8 cellular contexts compared by ENCODE assay signal in genomic region chr1:160428655-160429054, GRCh38. TPM values are rescaled to one million over a fixed set of nuclear protein-coding genes. Genes with fewer than 3 reads are reported as not detected.
DNase-seq lines count a peak whose midpoint lies in the region; ATAC-seq and TF ChIP-seq lines count a peak whose summit lies in the region.

No MANE protein-coding gene starts in this region.

- peaks cover 46% of the 10 kb centered on the region for H3K4me1 Mint-ChIP-seq in T-helper 2 cell treated with Interferon-gamma antibody and Interleukin-4, amounts not matched to agents 5 μg/mL and 100 μg/mL, for 36 hours (ENCODE audit: low read depth)
- peaks cover 37% of the 10 kb centered on the region for H3K4me1 Mint-ChIP-seq in dendritic cell treated with granulocyte-macrophage colony-stimulating factor and Interleukin-4, amounts not matched to agents 40 ng/mL and 50 ng/mL, for 4 days (ENCODE audit: low read depth)

- H4K5ac ChIP-seq in IMR-90 (ENCODE audit: low read depth, low read length), result no peak overlapping the region

- no peak overlapping the region for H3K18ac ChIP-seq in IMR-90 (ENCODE audit: low read depth, low read length)

- no peak for TF ChIP-seq EP300 in upper lobe of left lung (IDR thresholded peaks at IDR 0.05)

- H4K8ac ChIP-seq in IMR-90 (ENCODE audit: low read depth in 2 of 2, low read length in 2 of 2), result no peak overlapping the region

- H3K9me3 Mint-ChIP-seq in T-helper 2 cell treated with Interferon-gamma antibody and Interleukin-4, amounts not matched to agents 5 μg/mL and 100 μg/mL, for 36 hours, result peaks cover 2% of the 10 kb centered on the region
- no peaks in the 10 kb centered on the region for H3K9me3 Mint-ChIP-seq in dendritic cell treated with granulocyte-macrophage colony-stimulating factor and Interleukin-4, amounts not matched to agents 40 ng/mL and 50 ng/mL, for 4 days

- H3K9me3 ChIP-seq in IMR-90 (ENCODE audit: control insufficient read depth, insufficient read depth, low read length) (no peaks in the 10 kb centered on the region), lung (ENCODE audit: control insufficient read depth in 2 of 2, insufficient read depth in 1 of 2, low read length in 1 of 2) (no peaks in the 10 kb centered on the region), upper lobe of left lung (no peaks in the 10 kb centered on the region)

- H3K27me3 ChIP-seq in IMR-90 (ENCODE audit: control insufficient read depth, insufficient read depth, low read length) (no peaks in the 10 kb centered on the region), lung (ENCODE audit: control insufficient read depth, insufficient read depth) (no peaks in the 10 kb centered on the region), upper lobe of left lung (no peaks in the 10 kb centered on the region)

- ATAC-seq in Right ventricle myocardium inferior (peak; percentile 68), IMR-90 (ENCODE audit: low read depth) (peak; percentile 88), lung (ENCODE audit: insufficient read depth, low FRiP score) (peak; percentile 45), upper lobe of left lung (ENCODE audit: low FRiP score in 2 of 2) (peak; percentile 61 to 77)

- no peak overlapping the region for H4K91ac ChIP-seq in IMR-90 (ENCODE audit: insufficient read depth, low read depth, low read length)

- H2AK9ac ChIP-seq in IMR-90 (replicated peaks; ENCODE audit: low read depth, low read length, poor library complexity), result no peak overlapping the region

- no peak overlapping the region for H3K14ac ChIP-seq in IMR-90 (replicated peaks; ENCODE audit: low read depth, low read length)

- H2BK5ac ChIP-seq in IMR-90 (ENCODE audit: low read depth, low read length, poor library complexity, severe bottlenecking), result no peak overlapping the region

- H3K4me1 ChIP-seq in IMR-90 (ENCODE audit: control insufficient read depth, insufficient read depth, low read length) (no peaks in the 10 kb centered on the region), lung (ENCODE audit: control insufficient read depth in 2 of 2, insufficient read depth in 2 of 2, low read length in 2 of 2) (no peaks in the 10 kb centered on the region), upper lobe of left lung (peaks cover 11 to 25% (median 17%) of the 10 kb centered on the region in 4 donors)

- CTCF ChIA-PET in IMR-90 (lab: Yijun Ruan, JAX), result interaction anchor here (0.9 to 1.4 kb wide), 2 partner anchors 13 to 30 kb away, joined by 3 to 4 read pairs; no protein-coding TSS in a partner anchor

- H2BK120ac ChIP-seq in IMR-90 (ENCODE audit: low read depth, low read length), result no peak overlapping the region

- H3K4me3 ChIP-seq in IMR-90 (ENCODE audit: insufficient read depth, low read depth, low read length) (no peak overlapping the region), lung (no peak overlapping the region), upper lobe of left lung (no peak overlapping the region)

- H3K36me3 ChIP-seq in IMR-90 (ENCODE audit: control insufficient read depth, insufficient read depth, low read length) (peaks cover 4% of the 10 kb centered on the region; the same call in 1 of the 2 replicates), lung (ENCODE audit: control insufficient read depth in 2 of 2, insufficient read depth in 2 of 2, low read length in 2 of 2) (peaks cover 3 to 10% of the 10 kb centered on the region in 2 donors), upper lobe of left lung (peaks cover 0 to 25% (median 3%) of the 10 kb centered on the region in 4 donors)

- peak overlapping the region; percentile 88 for H3K27ac Mint-ChIP-seq in T-helper 2 cell treated with Interferon-gamma antibody and Interleukin-4, amounts not matched to agents 5 μg/mL and 100 μg/mL, for 36 hours
- H3K27ac Mint-ChIP-seq in dendritic cell treated with granulocyte-macrophage colony-stimulating factor and Interleukin-4, amounts not matched to agents 40 ng/mL and 50 ng/mL, for 4 days, result peak overlapping the region; percentile 63

- peak; percentile 64 for TF ChIP-seq CTCF in IMR-90 (conservative IDR thresholded peaks at IDR 0.05; ENCODE audit: low read depth, low read length)
- TF ChIP-seq CTCF in lung (IDR thresholded peaks at IDR 0.05; ENCODE audit: control extremely low read depth, extremely low read depth), result peak; percentile 73
- peak; percentile 23 to 61 (median 48) for TF ChIP-seq CTCF in upper lobe of left lung (IDR thresholded peaks at IDR 0.05)

- no peak overlapping the region for H2BK15ac ChIP-seq in IMR-90 (ENCODE audit: low read depth, low read length)

- H3K36me3 Mint-ChIP-seq in T-helper 2 cell treated with Interferon-gamma antibody and Interleukin-4, amounts not matched to agents 5 μg/mL and 100 μg/mL, for 36 hours (ENCODE audit: low read depth), result peaks cover 2% of the 10 kb centered on the region
- H3K36me3 Mint-ChIP-seq in dendritic cell treated with granulocyte-macrophage colony-stimulating factor and Interleukin-4, amounts not matched to agents 40 ng/mL and 50 ng/mL, for 4 days (ENCODE audit: low read depth), result no peaks in the 10 kb centered on the region

- no peak overlapping the region for H2AK5ac ChIP-seq in IMR-90 (ENCODE audit: low read depth, low read length)

- in situ Hi-C loops in IMR-90 (cut with MboI; ENCODE audit: low sequenced_read_pairs), result loop anchor here (5.0 kb wide), 1 partner anchor 179 kb away; no protein-coding TSS in a partner anchor

- dilution Hi-C loops in IMR-90 (cut with HindIII; ENCODE audit: low sequenced_read_pairs, unreplicated experiment), result no loop called here

- no peak overlapping the region for H3K4ac ChIP-seq in IMR-90 (ENCODE audit: low read depth, low read length)

- H4K20me1 ChIP-seq in IMR-90 (ENCODE audit: insufficient read depth, low read length), result no peaks in the 10 kb centered on the region

- H3K23ac ChIP-seq in IMR-90 (ENCODE audit: low read depth, low read length), result no peak overlapping the region

- peak; percentile 67 for TF ChIP-seq RAD21 in IMR-90 (IDR thresholded peaks at IDR 0.05; ENCODE audit: low read length)

- H3K4me3 Mint-ChIP-seq in T-helper 2 cell treated with Interferon-gamma antibody and Interleukin-4, amounts not matched to agents 5 μg/mL and 100 μg/mL, for 36 hours, result peak overlapping the region; percentile 62
- H3K4me3 Mint-ChIP-seq in dendritic cell treated with granulocyte-macrophage colony-stimulating factor and Interleukin-4, amounts not matched to agents 40 ng/mL and 50 ng/mL, for 4 days, result no peak overlapping the region

- WGBS in IMR-90 (ENCODE audit: extremely low coverage in 2 of 2, insufficient read length in 1 of 2), 2 experiments, result no CpG with 5 or more reads among the region's 1 CpG
- WGBS in lung, 2 donors, result 36 to 53% methylated on average over 1 of the region's 1 CpG
- WGBS in upper lobe of left lung, 2 donors, result 43 to 59% methylated on average over 1 of the region's 1 CpG

- BruUV-seq in IMR-90 (replicated peaks; lab: Mats Ljungman, UMichigan), result no TSS peak

- H3K9ac ChIP-seq in IMR-90 (ENCODE audit: low read depth, low read length), result no peak overlapping the region

- no peak overlapping the region for H3K56ac ChIP-seq in IMR-90 (ENCODE audit: extremely low read depth, insufficient read depth, low read length)

- H3K9me1 ChIP-seq in IMR-90 (ENCODE audit: insufficient read depth, low read length), result no peaks in the 10 kb centered on the region

- H2AFZ ChIP-seq in IMR-90 (replicated peaks; ENCODE audit: low read length, poor library complexity), result peak overlapping the region; percentile 33

- H3K27ac ChIP-seq in IMR-90 (ENCODE audit: insufficient read depth, low read length) (no peak overlapping the region), lung (ENCODE audit: low read depth in 1 of 2, low read length in 1 of 2) (no peak overlapping the region), upper lobe of left lung (peak overlapping the region; percentile 1 to 65 (median 54))

- intact Hi-C loops in Right ventricle myocardium inferior (cut with DNase I), result loop anchor here (2.0 to 5.0 kb wide), 2 partner anchors 178 to 404 kb away; no protein-coding TSS in a partner anchor
- intact Hi-C loops in cardiac septum (cut with DNase I), result no loop called here
- intact Hi-C loops in IMR-90 (cut with micrococcal nuclease), result loop anchor here (1.0 kb wide), 1 partner anchor 179 kb away; no protein-coding TSS in a partner anchor
- intact Hi-C loops in dendritic cell treated with granulocyte-macrophage colony-stimulating factor and Interleukin-4, amounts not matched to agents 40 ng/mL and 50 ng/mL, for 4 days (cut with micrococcal nuclease), result loop anchor here (1.0 to 10.0 kb wide), 3 partner anchors 179 to 406 kb away; no protein-coding TSS in a partner anchor

- no peaks in the 10 kb centered on the region for H3K79me1 ChIP-seq in IMR-90 (ENCODE audit: low read depth in 1 of 2, low read length in 2 of 2)

- no peak for TF ChIP-seq POLR2A in IMR-90 (IDR thresholded peaks at IDR 0.05; ENCODE audit: low read depth, low read length)
- TF ChIP-seq POLR2A in upper lobe of left lung (IDR thresholded peaks at IDR 0.05), result no peak

- H3K27me3 Mint-ChIP-seq in T-helper 2 cell treated with Interferon-gamma antibody and Interleukin-4, amounts not matched to agents 5 μg/mL and 100 μg/mL, for 36 hours (ENCODE audit: low read depth), result no peaks in the 10 kb centered on the region
- no peaks in the 10 kb centered on the region for H3K27me3 Mint-ChIP-seq in dendritic cell treated with granulocyte-macrophage colony-stimulating factor and Interleukin-4, amounts not matched to agents 40 ng/mL and 50 ng/mL, for 4 days

- DNase-seq in Right ventricle myocardium inferior (ENCODE audit: missing footprints), result no peak
- DNase-seq in cardiac septum (ENCODE audit: low spot score), result no peak
- DNase-seq in IMR-90, result peak; percentile 47
- DNase-seq in T-helper 2 cell treated with Interferon-gamma antibody and Interleukin-4, amounts not matched to agents 5 μg/mL and 100 μg/mL, for 36 hours (ENCODE audit: low spot score), result no peak
- DNase-seq in lung (ENCODE audit: low spot score), result no peak
- peak in 1 of 2 donors; percentile 51 for DNase-seq in upper lobe of left lung
- DNase-seq in GM19240 (ENCODE audit: insufficient read length, low spot score), result no peak

- no peak overlapping the region for H2BK20ac ChIP-seq in IMR-90 (ENCODE audit: low read depth, low read length)

- no peak overlapping the region for H3K4me2 ChIP-seq in IMR-90 (ENCODE audit: low read depth, low read length)

- POLR2A ChIA-PET in IMR-90 (lab: Charles Lee; ENCODE audit: unreplicated experiment), result interaction anchor here (0.5 to 0.6 kb wide), 2 partner anchors 15 to 1325 kb away, joined by 3 to 4 read pairs; no protein-coding TSS in a partner anchor

TF ChIP-seq in IMR-90, 13 proteins besides CTCF, POLR2A, EP300 and RAD21 (continues in another document):
- TF ChIP-seq MAFK (IDR thresholded peaks at IDR 0.05; ENCODE audit: low read depth, low read length) (no peak), CHD1 (IDR thresholded peaks at IDR 0.05; ENCODE audit: low read depth, low read length) (no peak)

RNA-seq across cellular contexts. Expression of gene VANGL2, which starts 28.3 kb away (rescaled TPM):
- 2.0 TPM for total RNA-seq in Right ventricle myocardium inferior
- total RNA-seq in cardiac septum, result 1.4 TPM
- total RNA-seq in IMR-90 (2012; rRNA removed), result 0.28 and 0.36 TPM in 2 replicates
- 3.2 and 3.6 TPM in 2 replicates for polyA plus RNA-seq in IMR-90 (2012; rRNA removed)
- polyA plus RNA-seq in IMR-90 (2012; cell fraction: cytosol; rRNA removed), result 1.3 and 2.4 TPM in 2 replicates
- 6.1 and 8.1 TPM in 2 replicates for polyA plus RNA-seq in IMR-90 (2012; cell fraction: nucleus; rRNA removed; ENCODE audit: low replicate concordance)
- total RNA-seq in lung, result 10 to 100 TPM in 1 of 2 donors, 1 to 10 TPM in 1; 2.7 to 13.9 TPM
- 1 to 10 TPM; 1.3 to 1.7 TPM for polyA plus RNA-seq in lung
- total RNA-seq in upper lobe of left lung, result 1 to 10 TPM; 2.0 to 4.8 (median 2.7) TPM

Comparison
In these comparisons a context has a peak if more than half of its experiments do, and no peak if none do; other contexts are left out.
1. H3K27ac ChIP-seq: peak in upper lobe of left lung (4 of 4); none in IMR-90 (single experiment) and lung (0 of 2).
2. Peak in every context shown above with its lines, with median percentiles within 50 percentile points of each other: ATAC-seq and CTCF ChIP-seq.